In the genomic region with DNA sequence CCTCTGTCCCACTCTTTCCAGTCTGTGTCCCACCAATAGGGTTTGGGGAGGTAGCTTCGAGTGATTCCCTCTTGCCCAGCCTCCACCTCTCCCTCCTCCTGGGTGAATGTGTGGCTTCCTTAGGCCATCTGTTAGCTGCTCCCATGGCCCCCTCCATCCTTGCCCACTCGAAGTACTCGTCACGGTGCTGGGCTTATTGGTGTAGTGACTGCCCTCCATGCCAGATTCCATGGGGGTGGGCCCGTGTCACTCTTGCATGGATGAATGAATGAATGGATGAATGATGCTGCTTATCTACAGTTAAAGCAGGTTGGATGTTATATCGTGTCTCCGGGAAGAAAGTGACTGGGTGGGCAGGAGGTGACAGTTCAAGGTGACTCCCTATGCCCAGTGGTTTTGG, we compare ENCODE assay signal across 20 cellular contexts. TPM values are rescaled to one million over a fixed set of nuclear protein-coding genes. Genes with fewer than 3 reads are reported as not detected.
DNase-seq lines count a peak whose midpoint lies in the region; ATAC-seq, FAIRE-seq and TF ChIP-seq lines count a peak whose summit lies in the region.
"Had no signal": no experiment of that assay in that cellular context is flagged by ENCODE, and none has a peak within 500 bp of the region (broad histone marks: within the 10 kb centered on the region; RNA-seq: fewer than 3 reads in every experiment).

No MANE protein-coding gene starts in this region.

- no peaks in the 10 kb centered on the region for H3K36me3 ChIP-seq in kidney (ENCODE audit: control insufficient read depth in 1 of 2, insufficient read depth in 2 of 2, low read length in 2 of 2)
- peaks cover 4% of the 10 kb centered on the region for H3K36me3 ChIP-seq in rectal smooth muscle tissue (ENCODE audit: control insufficient read depth, insufficient read depth, low read length)
- H3K36me3 ChIP-seq in transverse colon, result no peaks in the 10 kb centered on the region
- H3K36me3 ChIP-seq in upper lobe of left lung, result no peaks in the 10 kb centered on the region

- WGBS in transverse colon (ENCODE audit: low coverage in 1 of 2), 2 donors, result 86% methylated on average over 7 of the region's 7 CpGs; no CpG with 5 or more reads in 1 of the 2 donors
- WGBS in upper lobe of left lung, 2 donors, result 94% methylated on average over 7 of the region's 7 CpGs

- FAIRE-seq in kidney (lab: Jason Lieb, UNC), result no peak
- FAIRE-seq: A204.1, D721Med, G401.6, GM12891 had no signal

- intact Hi-C loops in kidney (cut with DNase I), result no loop called here
- intact Hi-C loops in transverse colon (cut with DNase I; ENCODE audit: low total_unique reads), result loop anchor here (5.0 kb wide), 1 partner anchor 43 kb away; no protein-coding TSS in a partner anchor

- H3K9me3 ChIP-seq in kidney (ENCODE audit: control insufficient read depth in 1 of 2, low read length in 2 of 2), result no peaks in the 10 kb centered on the region
- H3K9me3 ChIP-seq in transverse colon, result no peaks in the 10 kb centered on the region
- no peaks in the 10 kb centered on the region for H3K9me3 ChIP-seq in upper lobe of left lung
- H3K9me3 ChIP-seq: Caco-2 had no signal

- no peaks in the 10 kb centered on the region for H3K9me3 Mint-ChIP-seq in chondrocyte (ENCODE audit: low read depth)
- H3K9me3 Mint-ChIP-seq: CD4-positive, alpha-beta T cell had no signal

- no peak for TF ChIP-seq CTCF in chondrocyte (IDR thresholded peaks at IDR 0.05)
- no peak for TF ChIP-seq CTCF in kidney (IDR thresholded peaks at IDR 0.05; ENCODE audit: borderline replicate concordance, extremely low read depth, insufficient read depth)
- TF ChIP-seq CTCF in transverse colon (IDR thresholded peaks at IDR 0.05), result no peak
- TF ChIP-seq CTCF in upper lobe of left lung (IDR thresholded peaks at IDR 0.05), result no peak

- no peak for TF ChIP-seq EP300 in transverse colon (IDR thresholded peaks at IDR 0.05; ENCODE audit: low read depth)
- TF ChIP-seq EP300 in upper lobe of left lung (IDR thresholded peaks at IDR 0.05), result no peak

- DNase-seq in chondrocyte (ENCODE audit: low spot score) (peak; percentile 41), kidney (peak; percentile 38), transverse colon (no peak), LoVo (ENCODE audit: low spot score) (no peak), upper lobe of left lung (no peak)
- DNase-seq: AML-193; Caco-2; CD4-positive, alpha-beta T cell; GOT3; H7 had no signal

- H3K9ac ChIP-seq in kidney (ENCODE audit: low read length in 2 of 2) (no peak overlapping the region), rectal smooth muscle tissue (ENCODE audit: low read length) (no peak overlapping the region)

- H3K27me3 ChIP-seq in rectal smooth muscle tissue (ENCODE audit: control insufficient read depth, insufficient read depth, low read length), result no peaks in the 10 kb centered on the region
- H3K27me3 ChIP-seq in transverse colon, result peaks cover 17% of the 10 kb centered on the region
- H3K27me3 ChIP-seq in upper lobe of left lung, result no peaks in the 10 kb centered on the region

- H3K36me3 Mint-ChIP-seq in chondrocyte (ENCODE audit: low read depth), result no peaks in the 10 kb centered on the region

- H3K27ac ChIP-seq in kidney (ENCODE audit: low read depth in 2 of 2, low read length in 2 of 2) (no peak overlapping the region), rectal smooth muscle tissue (ENCODE audit: low read depth, low read length) (peak overlapping the region; percentile 95), transverse colon (peak overlapping the region; percentile 60 to 89 (median 78)), upper lobe of left lung (no peak overlapping the region)
- H3K27ac ChIP-seq: C4-2B, HL-60 had no signal

- H3K27ac Mint-ChIP-seq in chondrocyte (ENCODE audit: unreplicated experiment), result no peak overlapping the region
- H3K27ac Mint-ChIP-seq: CD4-positive, alpha-beta T cell had no signal

- ATAC-seq in GM19455 (IDR thresholded peaks at IDR 0.05; ENCODE audit: unreplicated experiment) (no peak), upper lobe of left lung (ENCODE audit: low FRiP score in 2 of 2) (no peak), GM18867 (IDR thresholded peaks at IDR 0.05; ENCODE audit: unreplicated experiment) (no peak)

- no peak for TF ChIP-seq POLR2A in transverse colon (IDR thresholded peaks at IDR 0.05)
- no peak for TF ChIP-seq POLR2A in upper lobe of left lung (IDR thresholded peaks at IDR 0.05)

- peaks cover 7% of the 10 kb centered on the region for H3K4me1 Mint-ChIP-seq in chondrocyte (ENCODE audit: low read depth)

- peaks cover 73% of the 10 kb centered on the region for H3K27me3 Mint-ChIP-seq in chondrocyte (ENCODE audit: low read depth)

- in situ Hi-C loops in transverse colon (cut with MboI; ENCODE audit: low pct_ligation_motif_present in 1 of 4, low pct_unique_long_range_greater_than_20kb in 1 of 4, low sequenced_read_pairs in 3 of 4), result no loop called here

- no peak overlapping the region for H3K4me3 ChIP-seq in kidney (ENCODE audit: low read length in 2 of 2)
- H3K4me3 ChIP-seq in rectal smooth muscle tissue (ENCODE audit: low read length), result no peak overlapping the region
- no peak overlapping the region for H3K4me3 ChIP-seq in transverse colon
- no peak overlapping the region for H3K4me3 ChIP-seq in upper lobe of left lung

- no peak overlapping the region for H3K4me3 Mint-ChIP-seq in chondrocyte (ENCODE audit: unreplicated experiment)
- H3K4me3 Mint-ChIP-seq: CD4-positive, alpha-beta T cell had no signal

- H3K4me1 ChIP-seq in kidney (ENCODE audit: control insufficient read depth in 1 of 2, insufficient read depth in 1 of 2, low read depth in 1 of 2, low read length in 2 of 2), result peaks cover 0 to 2% of the 10 kb centered on the region in 2 donors
- peaks cover 69% of the 10 kb centered on the region for H3K4me1 ChIP-seq in rectal smooth muscle tissue (ENCODE audit: control insufficient read depth, insufficient read depth, low read length)
- peaks cover 8 to 38% (median 15%) of the 10 kb centered on the region in 4 donors for H3K4me1 ChIP-seq in transverse colon
- H3K4me1 ChIP-seq in upper lobe of left lung, result peaks cover 12 to 33% (median 24%) of the 10 kb centered on the region in 4 donors
- H3K4me1 ChIP-seq: Caco-2 had no signal

RNA-seq across cellular contexts. Expression of a gene that starts 19.1 kb away (rescaled TPM):
- total RNA-seq in chondrocyte, result 0.05 to 0.36 TPM (median 0.10 TPM) in 3 replicates
- total RNA-seq in kidney, result 8.6 TPM
- 0.99 TPM for polyA plus RNA-seq in kidney (ENCODE audit: insufficient read depth, low read depth, low replicate concordance)
- 10 to 100 TPM in 3 of 4 donors, 1 to 10 TPM in 1; 7.8 to 40.0 (median 15.2) TPM for total RNA-seq in transverse colon
- 1 to 10 TPM in 5 of 6 donors, under 1 TPM in 1; 0.76 to 7.3 (median 1.5) TPM for total RNA-seq in upper lobe of left lung
- total RNA-seq: CD4-positive, alpha-beta T cell had no signal
- polyA plus RNA-seq: BJ had no signal

Comparison
In these comparisons a context has a peak if more than half of its experiments do, and no peak if none do; other contexts are left out.
1. DNase-seq: peak in chondrocyte (single experiment) and kidney (single experiment); none in transverse colon (single experiment), LoVo (single experiment) and upper lobe of left lung (0 of 2).
2. H3K27ac ChIP-seq: peak in rectal smooth muscle tissue (single experiment) and transverse colon (4 of 4); none in kidney (0 of 2) and upper lobe of left lung (0 of 4).